Comparison of ENCODE assay signal across 17 cellular contexts in the genomic region with DNA sequence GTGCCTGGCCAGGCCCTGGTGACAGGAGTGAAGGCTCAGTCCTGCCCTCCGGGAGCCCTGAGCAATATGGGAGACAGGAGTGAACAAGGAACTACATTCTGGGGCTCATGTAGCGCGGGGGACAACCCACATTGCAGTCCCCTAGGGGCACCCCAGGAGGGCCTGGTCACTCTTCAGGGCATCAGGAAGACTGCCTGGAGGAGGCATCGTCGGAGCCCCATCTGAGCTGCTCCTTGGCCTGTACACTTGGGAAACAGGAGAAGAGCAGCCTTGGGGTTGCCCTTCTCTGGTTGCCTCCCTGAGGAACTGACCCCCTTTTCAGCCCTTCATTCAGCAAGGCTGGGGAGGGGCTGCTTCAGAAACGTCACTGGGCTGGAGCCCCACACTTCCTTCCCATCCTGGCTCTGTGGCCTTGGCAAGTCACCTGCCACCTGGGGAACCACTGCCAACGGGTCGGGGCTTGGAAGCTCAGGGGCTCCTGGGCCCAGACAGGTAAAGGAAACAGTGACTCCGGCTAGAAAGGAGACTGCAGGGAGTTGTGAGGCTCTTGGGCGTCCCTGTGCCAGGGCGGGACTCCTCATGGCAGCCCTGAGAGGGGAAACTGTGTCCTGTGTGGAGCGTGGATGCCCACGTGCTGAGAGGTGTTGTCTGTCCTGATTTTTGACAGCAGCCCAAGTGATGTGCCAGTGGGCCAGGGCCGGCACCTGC. TPM values are rescaled to one million over a fixed set of nuclear protein-coding genes. Genes with fewer than 3 reads are reported as not detected.
DNase-seq lines count a peak whose midpoint lies in the region; ATAC-seq, FAIRE-seq and TF ChIP-seq lines count a peak whose summit lies in the region.
"Had no signal": no experiment of that assay in that cellular context is flagged by ENCODE, and none has a peak within 500 bp of the region (broad histone marks: within the 10 kb centered on the region; RNA-seq: fewer than 3 reads in every experiment).

No MANE protein-coding gene starts in this region.

- in situ Hi-C loops in transverse colon (cut with MboI; ENCODE audit: low pct_ligation_motif_present in 1 of 4, low pct_unique_long_range_greater_than_20kb in 1 of 4, low sequenced_read_pairs in 3 of 4) = no loop called here

- TF ChIP-seq POLR2A in transverse colon (IDR thresholded peaks at IDR 0.05) = no peak

- H3K27ac ChIP-seq in ascending aorta (peak overlapping the region; percentile 57 to 73), lower lobe of right lung (peak overlapping the region; percentile 57), transverse colon (peak overlapping the region in 3 of 4 donors; percentile 58 to 94 (median 61))
- H3K27ac ChIP-seq: HL-60 had no signal

- TF ChIP-seq CTCF in ascending aorta (IDR thresholded peaks at IDR 0.05) (no peak), lower lobe of right lung (IDR thresholded peaks at IDR 0.05) (no peak), transverse colon (IDR thresholded peaks at IDR 0.05) (no peak), GM10266 (IDR thresholded peaks at IDR 0.05; ENCODE audit: control insufficient read depth, insufficient read depth, low read depth, missing control alignments) (no peak)

- WGBS in transverse colon (ENCODE audit: low coverage in 1 of 2), 2 donors = 90% methylated on average over 14 of the region's 14 CpGs; no CpG with 5 or more reads in 1 of the 2 donors

- H3K27me3 ChIP-seq in ascending aorta (no peaks in the 10 kb centered on the region), lower lobe of right lung (ENCODE audit: low read depth) (no peaks in the 10 kb centered on the region), transverse colon (no peaks in the 10 kb centered on the region)

- no peak for TF ChIP-seq EP300 in transverse colon (IDR thresholded peaks at IDR 0.05; ENCODE audit: low read depth)

- H3K9me3 ChIP-seq in ascending aorta (no peaks in the 10 kb centered on the region), lower lobe of right lung (no peaks in the 10 kb centered on the region), transverse colon (no peaks in the 10 kb centered on the region)

- DNase-seq in Right ventricle myocardium inferior (ENCODE audit: missing footprints) (peak; percentile 27), Right ventricle myocardium superior (no peak), ascending aorta (ENCODE audit: low spot score in 2 of 2) (no peak), lower lobe of right lung (no peak), transverse colon (no peak), RCC 7860 (ENCODE audit: low spot score) (no peak), GM10266 (ENCODE audit: extremely low spot score) (no peak)
- DNase-seq: CD4-positive, CD25-positive, alpha-beta regulatory T cell; KBM-7; NCI-H1092 treated with DMSO at 0.1 percent for 48 hours; NCI-H1694; NCI-H2107; NCI-H226; NCI-H526 treated with DMSO at 0.1 percent for 48 hours; NK-92 treated with Interleukin-12 subunit alpha and Interleukin-12 subunit beta, amount 100 ng/mL, for 24 hours had no signal

- peaks cover 9 to 58% of the 10 kb centered on the region in 2 donors for H3K4me1 ChIP-seq in ascending aorta
- H3K4me1 ChIP-seq in lower lobe of right lung = peaks cover 83% of the 10 kb centered on the region
- peaks cover 25 to 54% (median 36%) of the 10 kb centered on the region in 4 donors for H3K4me1 ChIP-seq in transverse colon

- H3K36me3 ChIP-seq in ascending aorta (peaks cover 3 to 40% of the 10 kb centered on the region in 2 donors), lower lobe of right lung (peaks cover 27% of the 10 kb centered on the region), transverse colon (no peaks in the 10 kb centered on the region)

- ATAC-seq in Right ventricle myocardium inferior (no peak), Right ventricle myocardium superior (ENCODE audit: poor library complexity) (no peak), lower lobe of right lung (no peak), HG03521 (IDR thresholded peaks at IDR 0.05; ENCODE audit: unreplicated experiment) (no peak)

- no peak for FAIRE-seq in RCC 7860 (lab: Jason Lieb, UNC)

- intact Hi-C loops in Right ventricle myocardium inferior (cut with DNase I) (loop anchor here (10.0 kb wide), 1 partner anchor 785 kb away; the partner anchor contains the start of gene GRPEL1), Right ventricle myocardium superior (cut with DNase I) (no loop called here), ascending aorta (cut with DNase I) (loop anchor here (10.0 kb wide), 2 partner anchors 295 to 1285 kb away; partner anchors contain the start of gene MAN2B2), lower lobe of right lung (cut with DNase I) (no loop called here), transverse colon (cut with DNase I; ENCODE audit: low total_unique reads) (no loop called here)

- H3K4me3 ChIP-seq in ascending aorta (no peak overlapping the region), lower lobe of right lung (no peak overlapping the region), transverse colon (no peak overlapping the region)

RNA-seq across cellular contexts. Expression of gene WFS1, which starts 10.1 kb away (rescaled TPM):
- total RNA-seq in Right ventricle myocardium inferior (88.4 TPM), Right ventricle myocardium superior (81.7 TPM), ascending aorta (166 TPM), lower lobe of right lung (70.3 TPM), transverse colon (10 to 100 TPM; 11.5 to 23.5 (median 20.8) TPM)

Comparison
In these comparisons a context has a peak if more than half of its experiments do, and no peak if none do; other contexts are left out.
1. intact Hi-C loops: an anchor here in Right ventricle myocardium inferior (10.0 kb wide) and ascending aorta (10.0 kb wide); none called in Right ventricle myocardium superior, lower lobe of right lung and transverse colon.